ENCODE assay signal across 15 cellular contexts in the genomic region with DNA sequence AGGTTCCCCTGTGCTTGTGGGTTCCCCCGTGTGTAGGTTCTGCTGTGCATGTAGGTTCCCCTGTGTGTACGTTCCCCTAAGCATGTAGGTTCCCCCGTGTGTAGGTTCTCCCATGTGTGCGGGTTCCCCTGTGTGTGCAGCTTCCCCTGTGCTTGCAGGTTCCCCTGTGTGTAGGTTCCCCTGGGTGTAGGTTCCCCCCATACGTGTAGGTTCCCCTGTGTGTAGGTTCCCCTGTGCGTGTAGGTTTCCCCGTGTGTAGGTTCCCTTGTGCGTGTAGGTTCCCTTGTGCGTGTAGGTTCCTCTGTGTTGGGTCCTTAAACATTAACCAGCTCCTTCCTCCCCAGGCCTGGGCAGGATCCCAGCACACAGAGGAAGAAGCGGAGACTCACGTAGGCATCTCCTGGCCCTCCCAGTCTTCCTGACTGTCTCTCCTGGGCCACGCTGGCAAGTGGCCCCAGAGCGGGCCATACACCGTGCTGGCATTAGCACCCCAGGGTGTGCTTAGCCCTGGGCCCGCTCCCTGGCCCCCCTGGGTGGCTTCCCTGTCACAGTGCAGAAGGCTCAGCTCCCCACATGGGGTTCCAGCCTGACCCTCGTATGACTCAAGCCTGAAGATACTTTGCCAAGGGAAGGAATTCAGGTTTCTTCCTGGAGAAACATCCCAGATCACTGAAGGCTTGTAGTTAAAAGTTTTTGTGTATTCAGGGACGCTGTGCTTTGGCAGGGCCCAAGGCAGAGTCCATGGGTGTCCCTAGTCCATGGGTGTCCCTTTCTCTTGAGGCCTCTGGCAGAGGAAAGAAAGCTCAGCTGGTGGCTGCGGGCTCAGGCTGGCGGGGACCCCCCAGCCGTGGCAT. TPM values are rescaled to one million over a fixed set of nuclear protein-coding genes. Genes with fewer than 3 reads are reported as not detected.
DNase-seq lines count a peak whose midpoint lies in the region; ATAC-seq and TF ChIP-seq lines count a peak whose summit lies in the region.
"Had no signal": no experiment of that assay in that cellular context is flagged by ENCODE, and none has a peak within 500 bp of the region (broad histone marks: within the 10 kb centered on the region; RNA-seq: fewer than 3 reads in every experiment).

No MANE protein-coding gene starts in this region.

- H2AFZ ChIP-seq in DND-41 (ENCODE audit: low read depth, low read length) = no peak overlapping the region

- peaks cover 23% of the 10 kb centered on the region for H4K20me1 ChIP-seq in DND-41 (ENCODE audit: insufficient read depth, low read length)

- no peaks in the 10 kb centered on the region for H3K27me3 ChIP-seq in DND-41 (ENCODE audit: insufficient read depth, low read length, poor library complexity)
- H3K27me3 ChIP-seq in adipocyte (replicated peaks; ENCODE audit: control insufficient read depth, insufficient read depth, low read length) = no peaks in the 10 kb centered on the region
- H3K27me3 ChIP-seq: sigmoid colon had no signal

- no peaks in the 10 kb centered on the region for H3K9me3 ChIP-seq in DND-41 (ENCODE audit: insufficient read depth, low read length, severe bottlenecking)
- no peaks in the 10 kb centered on the region for H3K9me3 ChIP-seq in adipocyte (ENCODE audit: control insufficient read depth, low read length)
- H3K9me3 ChIP-seq: sigmoid colon had no signal

- no peak for ATAC-seq in DND-41 (ENCODE audit: insufficient read depth, low read depth)
- no peak for ATAC-seq in HG02678 (IDR thresholded peaks at IDR 0.05; ENCODE audit: unreplicated experiment)
- no peak for ATAC-seq in HG03469 (IDR thresholded peaks at IDR 0.05; ENCODE audit: unreplicated experiment)
- ATAC-seq: natural killer cell had no signal

- peak overlapping the region; percentile 62 for H3K4me2 ChIP-seq in DND-41 (ENCODE audit: insufficient read depth, low read length)

- peak overlapping the region in 1 of 2 experiments; percentile 51; a peak in 1 of 4 replicates for H3K4me3 ChIP-seq in DND-41 (ENCODE audit: low read depth in 1 of 2, low read length in 2 of 2)
- no peak overlapping the region for H3K4me3 ChIP-seq in adipocyte (ENCODE audit: low read length)
- H3K4me3 ChIP-seq: sigmoid colon had no signal

- peak overlapping the region; percentile 98 for H3K27ac ChIP-seq in DND-41 (ENCODE audit: low read length)

- DNase-seq in DND-41 (no peak), adipocyte (ENCODE audit: low read depth) (peak; percentile 22), kidney tubule cell (ENCODE audit: low spot score) (peak; percentile 76), renal cortical epithelial cell (ENCODE audit: low read depth) (peak; percentile 65), HT-29 (ENCODE audit: low spot score) (no peak)
- DNase-seq: activated B cell treated with CpG ODN at 0.5 μM for 24 hours; activated effector memory CD4-positive, alpha-beta T cell treated with Interleukin-2 at 50 U/mL for 16 hours; amygdala; CD8-positive, alpha-beta memory T cell; EL; natural killer cell; sigmoid colon; stimulated activated CD4-positive, alpha-beta T cell treated with anti-CD3 and anti-CD28 coated beads, Interleukin-4, amount 100 ng/mL, for 1 hour had no signal

- TF ChIP-seq CTCF in DND-41 (IDR thresholded peaks at IDR 0.05; ENCODE audit: borderline replicate concordance, extremely low read depth, low read length, poor library complexity, severe bottlenecking) = no peak

- H3K36me3 ChIP-seq in DND-41 (ENCODE audit: insufficient read depth, low read length) (peaks cover 35% of the 10 kb centered on the region), adipocyte (ENCODE audit: control insufficient read depth, insufficient read depth, low read length, severe bottlenecking) (no peaks in the 10 kb centered on the region)
- H3K36me3 ChIP-seq: sigmoid colon had no signal

- H3K4me1 ChIP-seq in DND-41 (ENCODE audit: insufficient read depth, low read length) = peaks cover 89% of the 10 kb centered on the region
- H3K4me1 ChIP-seq in adipocyte (ENCODE audit: control insufficient read depth, insufficient read depth, low read length) = peaks cover 36% of the 10 kb centered on the region

- H3K9ac ChIP-seq in DND-41 (ENCODE audit: low read depth, low read length) (peak overlapping the region; percentile 68), adipocyte (ENCODE audit: low read length) (peak overlapping the region; percentile 41)

- peaks cover 91% of the 10 kb centered on the region for H3K79me2 ChIP-seq in DND-41 (ENCODE audit: insufficient read depth, low read length)

RNA-seq across cellular contexts. Expression of a gene that starts 2.7 kb away (rescaled TPM):
- 55.1 and 121 TPM in 2 replicates for total RNA-seq in renal cortical epithelial cell
- 22.5 and 26.7 TPM in 2 replicates for total RNA-seq in HT-29 (2014; rRNA removed; shearing (Covaris generic))

Comparison
In these comparisons a context has a peak if more than half of its experiments do, and no peak if none do; other contexts are left out.
1. DNase-seq: peak in adipocyte (single experiment), kidney tubule cell (single experiment) and renal cortical epithelial cell (single experiment); none in DND-41 (single experiment) and HT-29 (single experiment).